In the genomic region with DNA sequence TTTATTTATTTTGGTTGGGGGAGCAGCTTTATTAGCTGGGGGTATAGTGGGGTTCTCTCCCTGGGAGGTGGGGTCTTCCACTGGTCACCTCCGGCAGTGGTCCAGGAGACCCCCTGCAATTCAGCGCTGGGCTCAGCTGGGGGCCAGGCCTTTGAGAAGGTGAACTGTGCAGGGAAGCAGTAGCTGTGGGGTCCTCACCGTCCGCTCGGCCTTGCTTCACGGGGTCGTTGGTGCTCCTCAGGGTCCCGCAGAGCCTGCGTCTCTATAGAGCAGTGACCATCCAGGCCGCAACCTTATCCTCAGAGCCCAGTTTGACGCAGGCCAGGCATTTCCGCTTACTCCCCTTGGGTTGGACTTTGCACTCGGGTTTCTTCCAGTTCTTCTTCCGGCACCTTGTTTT, we compare ENCODE assay signal across 39 cellular contexts.
"Had no signal": no experiment of that assay in that cellular context is flagged by ENCODE, and none has a peak within 500 bp of the region (broad histone marks: within the 10 kb centered on the region; RNA-seq: fewer than 3 reads in every experiment).

No MANE protein-coding gene starts in this region.

- H3K27ac Mint-ChIP-seq: activated naive CD4-positive, alpha-beta T cell treated with anti-CD3 and anti-CD28 coated beads for 36 hours; activated naive CD4-positive, alpha-beta T cell treated with anti-CD3 and anti-CD28 coated beads, Interleukin-2, amount 10 ng/mL, durations not matched to agents 7 days and 5 days; activated naive CD4-positive, alpha-beta T cell treated with anti-CD3 and anti-CD28 coated beads, Interleukin-2, amount 50 U/mL, for 24 hours; activated naive CD4-positive, alpha-beta T cell treated with anti-CD3 and anti-CD28 coated beads, Interleukin-2, amount 50 U/mL, for 72 hours; activated naive CD8-positive, alpha-beta T cell; activated naive CD8-positive, alpha-beta T cell treated with anti-CD3 and anti-CD28 coated beads for 36 hours; activated naive CD8-positive, alpha-beta T cell treated with anti-CD3 and anti-CD28 coated beads, Interleukin-2, amount 10 ng/mL, durations not matched to agents 7 days and 5 days; activated naive CD8-positive, alpha-beta T cell treated with anti-CD3 and anti-CD28 coated beads, Interleukin-2, amount 50 U/mL, for 24 hours; activated T-cell treated with anti-CD3 and anti-CD28 coated beads, Interleukin-2, amount 50 U/mL, for 24 hours; activated T-cell treated with anti-CD3 and anti-CD28 coated beads, Interleukin-2, amount 50 U/mL, for 72 hours; activated T-helper 1 cell treated with anti-CD3 and anti-CD28 coated beads, Interleukin-12 subunit alpha, Interleukin-12 subunit beta, Interleukin-2, Interleukin-4 antibody, amounts not matched to agents 30 ng/mL and 10 ng/mL and 1 ng/mL, durations not matched to agents 14 hours and 24 hours and 36 hours; activated T-helper 17 cell treated with anti-CD3 and anti-CD28 coated beads, Interleukin-2, amount 50 U/mL, for 72 hours; activated T-helper 2 cell treated with anti-CD3 and anti-CD28 coated beads, Interferon-gamma antibody, Interleukin-2, Interleukin-4, amounts not matched to agents 10 μg/mL and 5 μg/mL and 100 μg/mL, durations not matched to agents 14 hours and 24 hours and 36 hours; brain had no signal

- H3K4me3 ChIP-seq: adrenal gland, ascending aorta, body of pancreas, breast epithelium, cardiac muscle cell had no signal

- H3K4me3 Mint-ChIP-seq: activated naive CD4-positive, alpha-beta T cell treated with anti-CD3 and anti-CD28 coated beads for 36 hours; activated naive CD4-positive, alpha-beta T cell treated with anti-CD3 and anti-CD28 coated beads, Interleukin-2, amount 10 ng/mL, durations not matched to agents 7 days and 5 days; activated naive CD4-positive, alpha-beta T cell treated with anti-CD3 and anti-CD28 coated beads, Interleukin-2, amount 50 U/mL, for 24 hours; activated naive CD8-positive, alpha-beta T cell; activated naive CD8-positive, alpha-beta T cell treated with anti-CD3 and anti-CD28 coated beads for 36 hours; activated naive CD8-positive, alpha-beta T cell treated with anti-CD3 and anti-CD28 coated beads, Interleukin-2, amount 10 ng/mL, durations not matched to agents 7 days and 5 days; activated naive CD8-positive, alpha-beta T cell treated with anti-CD3 and anti-CD28 coated beads, Interleukin-2, amount 50 U/mL, for 24 hours; activated T-cell treated with anti-CD3 and anti-CD28 coated beads, Interleukin-2, amount 50 U/mL, for 24 hours; activated T-cell treated with anti-CD3 and anti-CD28 coated beads, Interleukin-2, amount 50 U/mL, for 4 hours; activated T-cell treated with anti-CD3 and anti-CD28 coated beads, Interleukin-2, amount 50 U/mL, for 72 hours; activated T-helper 1 cell treated with anti-CD3 and anti-CD28 coated beads, Interleukin-12 subunit alpha, Interleukin-12 subunit beta, Interleukin-2, Interleukin-4 antibody, amounts not matched to agents 30 ng/mL and 10 ng/mL and 1 ng/mL, durations not matched to agents 14 hours and 24 hours and 36 hours; activated T-helper 17 cell treated with anti-CD3 and anti-CD28 coated beads, Interleukin-2, amount 50 U/mL, for 72 hours; brain; central memory CD8-positive, alpha-beta T cell had no signal

- H3K9me3 ChIP-seq: ascending aorta, body of pancreas had no signal

- H3K27me3 Mint-ChIP-seq: activated naive CD4-positive, alpha-beta T cell treated with anti-CD3 and anti-CD28 coated beads, Interleukin-2, amount 10 ng/mL, durations not matched to agents 7 days and 5 days; activated naive CD4-positive, alpha-beta T cell treated with anti-CD3 and anti-CD28 coated beads, Interleukin-2, amount 50 U/mL, for 24 hours; activated naive CD8-positive, alpha-beta T cell; activated naive CD8-positive, alpha-beta T cell treated with anti-CD3 and anti-CD28 coated beads for 36 hours; activated naive CD8-positive, alpha-beta T cell treated with anti-CD3 and anti-CD28 coated beads, Interleukin-2, amount 10 ng/mL, durations not matched to agents 7 days and 5 days; activated naive CD8-positive, alpha-beta T cell treated with anti-CD3 and anti-CD28 coated beads, Interleukin-2, amount 50 U/mL, for 24 hours; activated T-cell treated with anti-CD3 and anti-CD28 coated beads, Interleukin-2, amount 50 U/mL, for 24 hours; activated T-helper 17 cell treated with anti-CD3 and anti-CD28 coated beads, Interleukin-2, amount 50 U/mL, for 72 hours; brain; central memory CD8-positive, alpha-beta T cell had no signal

- H3K36me3 ChIP-seq: adrenal gland, ascending aorta, brain microvascular endothelial cell, breast epithelium, cardiac muscle cell had no signal

- H3K4me1 Mint-ChIP-seq: activated naive CD4-positive, alpha-beta T cell treated with anti-CD3 and anti-CD28 coated beads, Interleukin-2, amount 10 ng/mL, durations not matched to agents 7 days and 5 days; activated naive CD4-positive, alpha-beta T cell treated with anti-CD3 and anti-CD28 coated beads, Interleukin-2, amount 50 U/mL, for 24 hours; activated naive CD8-positive, alpha-beta T cell treated with anti-CD3 and anti-CD28 coated beads for 36 hours; activated naive CD8-positive, alpha-beta T cell treated with anti-CD3 and anti-CD28 coated beads, Interleukin-2, amount 10 ng/mL, durations not matched to agents 7 days and 5 days; activated naive CD8-positive, alpha-beta T cell treated with anti-CD3 and anti-CD28 coated beads, Interleukin-2, amount 50 U/mL, for 24 hours; activated T-helper 17 cell treated with anti-CD3 and anti-CD28 coated beads, Interleukin-2, amount 50 U/mL, for 72 hours; brain; central memory CD8-positive, alpha-beta T cell had no signal

- H3K36me3 Mint-ChIP-seq: activated naive CD4-positive, alpha-beta T cell treated with anti-CD3 and anti-CD28 coated beads, Interleukin-2, amount 10 ng/mL, durations not matched to agents 7 days and 5 days; activated naive CD4-positive, alpha-beta T cell treated with anti-CD3 and anti-CD28 coated beads, Interleukin-2, amount 50 U/mL, for 24 hours; activated naive CD8-positive, alpha-beta T cell; activated naive CD8-positive, alpha-beta T cell treated with anti-CD3 and anti-CD28 coated beads for 36 hours; activated naive CD8-positive, alpha-beta T cell treated with anti-CD3 and anti-CD28 coated beads, Interleukin-2, amount 10 ng/mL, durations not matched to agents 7 days and 5 days; brain had no signal

- H3K27ac ChIP-seq: adrenal gland, ascending aorta, body of pancreas, brain microvascular endothelial cell, breast epithelium, cardiac muscle cell had no signal

- H3K4me1 ChIP-seq: adrenal gland, ascending aorta, body of pancreas, breast epithelium had no signal

- H3K27me3 ChIP-seq: adrenal gland, ascending aorta, body of pancreas, brain microvascular endothelial cell, breast epithelium, cardiac muscle cell had no signal

- DNase-seq: activated effector memory CD4-positive, alpha-beta T cell treated with anti-CD3 and anti-CD28 coated beads, Interleukin-2, amount 50 U/mL, for 16 hours; activated effector memory CD4-positive, alpha-beta T cell treated with Interleukin-2 at 50 U/mL for 16 hours; activated gamma-delta T cell; activated gamma-delta T cell treated with Interleukin-2 at 50 U/mL for 16 hours; activated naive CD4-positive, alpha-beta T cell; activated naive CD4-positive, alpha-beta T cell treated with anti-CD3 and anti-CD28 coated beads for 36 hours; activated naive CD4-positive, alpha-beta T cell treated with anti-CD3 and anti-CD28 coated beads, Interleukin-2, amount 10 ng/mL, durations not matched to agents 7 days and 5 days; activated naive CD4-positive, alpha-beta T cell treated with anti-CD3 and anti-CD28 coated beads, Interleukin-2, amount 50 U/mL, for 16 hours; activated naive CD4-positive, alpha-beta T cell treated with Interleukin-2 at 50 U/mL for 16 hours; activated naive CD8-positive, alpha-beta T cell treated with anti-CD3 and anti-CD28 coated beads for 36 hours; activated naive CD8-positive, alpha-beta T cell treated with anti-CD3 and anti-CD28 coated beads, Interleukin-2, amount 10 ng/mL, durations not matched to agents 7 days and 5 days; activated naive CD8-positive, alpha-beta T cell treated with anti-CD3 and anti-CD28 coated beads, Interleukin-2, amount 50 U/mL, for 24 hours; activated T-cell treated with anti-CD3 and anti-CD28 coated beads for 4 hours; activated T-cell treated with anti-CD3 and anti-CD28 coated beads, Interleukin-2, amount 50 U/mL, for 1 hour; activated T-cell treated with anti-CD3 and anti-CD28 coated beads, Interleukin-2, amount 50 U/mL, for 24 hours; activated T-cell treated with anti-CD3 and anti-CD28 coated beads, Interleukin-2, amount 50 U/mL, for 4 hours; activated T-cell treated with anti-CD3 and anti-CD28 coated beads, Interleukin-2, amount 50 U/mL, for 48 hours; activated T-cell treated with anti-CD3 and anti-CD28 coated beads, Interleukin-2, amount 50 U/mL, for 72 hours; adrenal gland; amniotic stem cell; amygdala; anterior cingulate cortex; aorta; body of pancreas; brain microvascular endothelial cell; caudate nucleus; central memory CD4-positive, alpha-beta T cell; cerebellar nuclear complex had no signal

- ATAC-seq: activated naive CD4-positive, alpha-beta T cell treated with anti-CD3 and anti-CD28 coated beads, Interleukin-2, amount 50 U/mL, for 72 hours; activated naive CD8-positive, alpha-beta T cell treated with anti-CD3 and anti-CD28 coated beads, Interleukin-2, amount 50 U/mL, for 24 hours; activated T-cell treated with anti-CD3 and anti-CD28 coated beads, Interleukin-2, amount 50 U/mL, for 4 hours; activated T-cell treated with anti-CD3 and anti-CD28 coated beads, Interleukin-2, amount 50 U/mL, for 72 hours; activated T-helper 17 cell treated with anti-CD3 and anti-CD28 coated beads, Interleukin-2, amount 50 U/mL, for 72 hours; body of pancreas had no signal
